In the genomic region with DNA sequence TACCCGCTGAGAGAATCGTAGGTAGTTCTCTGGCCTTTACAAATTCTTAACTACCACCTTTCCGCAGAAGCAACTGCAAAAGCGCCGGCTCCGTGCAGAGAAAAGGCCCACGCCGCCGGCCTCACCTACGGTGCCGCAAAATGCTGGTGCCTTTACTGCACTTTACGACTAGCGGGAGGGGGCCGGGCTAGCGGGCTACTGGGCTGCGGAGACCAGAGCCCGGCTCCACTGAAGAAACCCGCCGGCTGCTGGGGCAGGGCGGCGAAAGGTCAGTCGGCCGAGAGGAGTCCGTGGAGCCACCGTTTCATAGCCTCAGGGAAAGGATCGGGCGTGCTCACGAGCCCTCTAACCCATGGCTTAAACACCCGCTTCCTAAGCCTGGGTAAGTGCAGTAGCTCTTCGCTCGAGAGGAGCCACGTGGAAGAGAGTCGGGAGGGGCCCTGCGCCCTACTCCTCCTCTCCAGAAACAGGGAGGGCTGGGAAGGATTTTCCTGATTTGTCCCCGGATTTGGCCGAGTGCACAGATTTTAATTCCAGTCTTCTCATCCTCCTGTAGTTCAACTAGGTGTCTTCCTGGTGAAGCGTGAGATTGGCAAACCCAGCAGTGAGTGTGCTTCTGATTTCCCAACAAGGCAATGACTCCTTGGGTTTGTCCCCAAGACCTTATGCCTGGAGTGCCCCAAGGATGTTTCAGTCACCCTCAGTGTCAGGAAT, we compare ENCODE assay signal across 8 cellular contexts. TPM values are rescaled to one million over a fixed set of nuclear protein-coding genes. Genes with fewer than 3 reads are reported as not detected.
DNase-seq lines count a peak whose midpoint lies in the region; TF ChIP-seq lines count a peak whose summit lies in the region.

DPH5 (minus strand) TSS at position 105 of the 714 bp plus-strand sequence. CDS start 341 bp downstream, outside the sequence.

- no peaks in the 10 kb centered on the region for H3K27me3 ChIP-seq in thymus (ENCODE audit: control insufficient read depth, insufficient read depth)

- H3K9me3 ChIP-seq in thymus (ENCODE audit: control insufficient read depth) = no peaks in the 10 kb centered on the region

- H3K36me3 ChIP-seq in thymus (ENCODE audit: control insufficient read depth, insufficient read depth) = no peaks in the 10 kb centered on the region

- H3K9me3 Mint-ChIP-seq in activated naive CD8-positive, alpha-beta T cell treated with anti-CD3 and anti-CD28 coated beads for 36 hours = no peaks in the 10 kb centered on the region
- no peaks in the 10 kb centered on the region for H3K9me3 Mint-ChIP-seq in osteocyte (ENCODE audit: unreplicated experiment)

- no peaks in the 10 kb centered on the region for H3K27me3 Mint-ChIP-seq in activated naive CD8-positive, alpha-beta T cell treated with anti-CD3 and anti-CD28 coated beads for 36 hours
- H3K27me3 Mint-ChIP-seq in osteocyte (ENCODE audit: unreplicated experiment) = no peaks in the 10 kb centered on the region

- peak within 1 kb of the TSS; percentile 87 for H3K4me3 ChIP-seq in HFF-Myc (replicated peaks; ENCODE audit: low read depth, low read length)
- H3K4me3 ChIP-seq in NB4 (ENCODE audit: low read depth, low read length) = peak within 1 kb of the TSS; percentile 98
- H3K4me3 ChIP-seq in thymus (ENCODE audit: low read length) = peak within 1 kb of the TSS; percentile 57

- peaks cover 74% of the 10 kb centered on the region for H3K36me3 Mint-ChIP-seq in activated naive CD8-positive, alpha-beta T cell treated with anti-CD3 and anti-CD28 coated beads for 36 hours
- H3K36me3 Mint-ChIP-seq in osteocyte (ENCODE audit: unreplicated experiment) = no peaks in the 10 kb centered on the region

- peak within 1 kb of the TSS; percentile 99 for H3K4me3 Mint-ChIP-seq in activated naive CD8-positive, alpha-beta T cell treated with anti-CD3 and anti-CD28 coated beads for 36 hours
- H3K4me3 Mint-ChIP-seq in osteocyte (ENCODE audit: unreplicated experiment) = peak within 1 kb of the TSS; percentile 99

- peak within 1 kb of the TSS; percentile 99 for H3K27ac Mint-ChIP-seq in activated naive CD8-positive, alpha-beta T cell treated with anti-CD3 and anti-CD28 coated beads for 36 hours
- H3K27ac Mint-ChIP-seq in osteocyte (ENCODE audit: unreplicated experiment) = peak within 1 kb of the TSS; percentile 97

- H3K4me1 Mint-ChIP-seq in activated naive CD8-positive, alpha-beta T cell treated with anti-CD3 and anti-CD28 coated beads for 36 hours = peaks cover 49% of the 10 kb centered on the region
- H3K4me1 Mint-ChIP-seq in osteocyte (ENCODE audit: unreplicated experiment) = peaks cover 20% of the 10 kb centered on the region

- peak; percentile 82 for TF ChIP-seq POLR2A in NB4 (IDR thresholded peaks at IDR 0.05; ENCODE audit: extremely low read depth, insufficient read length)

- no peak for TF ChIP-seq CTCF in HFF-Myc (IDR thresholded peaks at IDR 0.05; ENCODE audit: low read depth, low read length, missing control alignments)
- no peak for TF ChIP-seq CTCF in NB4 (IDR thresholded peaks at IDR 0.05; ENCODE audit: low read depth, low read length)
- no peak for TF ChIP-seq CTCF in osteocyte (IDR thresholded peaks at IDR 0.05)

- intact Hi-C loops in head of caudate nucleus (cut with DNase I) = no loop called here

- under 1% methylated on average over 37 of the region's 37 CpGs for WGBS in thymus

- H3K27ac ChIP-seq in thymus (ENCODE audit: low read depth) = peak within 1 kb of the TSS; percentile 91

- DNase-seq in GM04504 (ENCODE audit: low read depth) = peak; percentile 84
- DNase-seq in HFF-Myc (ENCODE audit: extremely low read depth, low read depth) = no peak
- peak; percentile 91 for DNase-seq in NB4 (ENCODE audit: low read depth)
- peak; percentile 79 for DNase-seq in SKM-1 treated with dmso at 0.1 percent for 144 hours (lab: John Stamatoyannopoulos, UW; ENCODE audit: unreplicated experiment)
- DNase-seq in activated naive CD8-positive, alpha-beta T cell treated with anti-CD3 and anti-CD28 coated beads for 36 hours = peak; percentile 90
- DNase-seq in head of caudate nucleus = peak; percentile 85 to 97 (median 92)
- DNase-seq in osteocyte (ENCODE audit: extremely low spot score, unreplicated experiment) = peak; percentile 95

- peaks cover 12% of the 10 kb centered on the region for H3K4me1 ChIP-seq in thymus (ENCODE audit: control insufficient read depth, insufficient read depth, low read length)

RNA-seq across cellular contexts. Expression of gene DPH5, which starts in this region (rescaled TPM):
- total RNA-seq in activated naive CD8-positive, alpha-beta T cell treated with anti-CD3 and anti-CD28 coated beads for 36 hours = 10 to 100 TPM; 65.0 to 70.8 TPM
- 49.1 and 51.7 TPM in 2 replicates for total RNA-seq in osteocyte
- 67.2 TPM for polyA plus RNA-seq in thymus
